ENCODE assay signal across 2 cellular contexts in the genomic region with DNA sequence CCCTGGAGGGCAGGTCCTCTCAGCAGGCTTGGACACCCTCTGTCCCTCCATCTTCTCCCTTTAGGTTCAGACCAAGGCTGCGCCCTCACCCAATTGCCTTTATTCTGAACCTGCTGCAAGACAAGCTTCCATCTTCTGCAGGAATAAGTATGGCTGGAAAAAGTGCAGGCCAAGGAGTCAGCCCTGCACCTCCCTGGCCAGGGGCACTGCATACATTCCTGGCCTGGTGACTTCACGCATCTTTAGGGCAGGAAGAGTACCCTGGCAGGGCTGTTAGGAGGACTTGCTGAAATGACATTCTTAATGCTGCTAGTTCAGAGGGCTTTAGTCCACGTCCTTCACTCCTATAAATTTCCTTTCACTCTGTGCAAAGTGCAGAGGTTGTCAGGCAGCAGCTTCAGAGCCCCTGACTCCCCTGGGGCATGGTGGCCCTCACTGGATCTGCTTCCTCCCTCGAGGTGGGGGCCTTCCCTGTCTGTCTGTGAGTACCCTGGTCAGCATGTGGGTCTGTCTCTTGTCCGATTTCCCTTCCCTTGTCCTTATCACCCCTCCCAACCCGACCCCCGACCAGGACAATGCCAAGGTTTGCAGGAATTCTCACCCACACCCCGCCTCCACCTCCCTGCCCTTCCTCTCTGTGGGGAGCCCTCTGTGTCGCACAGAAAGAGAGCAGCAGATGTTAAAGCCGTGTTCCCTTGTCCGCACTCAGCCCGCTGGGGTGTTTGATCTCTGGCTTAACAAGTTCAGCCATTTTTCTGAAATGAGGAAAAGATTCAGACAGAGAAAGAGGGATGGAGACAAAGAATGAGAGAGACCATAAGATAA.
TF ChIP-seq lines count a peak whose summit lies in the region.

No MANE protein-coding gene starts in this region.

TF ChIP-seq in SK-N-SH, 30 proteins besides CTCF, POLR2A, EP300 and RAD21 (continued from another document):
- TF ChIP-seq, protein P1, sequence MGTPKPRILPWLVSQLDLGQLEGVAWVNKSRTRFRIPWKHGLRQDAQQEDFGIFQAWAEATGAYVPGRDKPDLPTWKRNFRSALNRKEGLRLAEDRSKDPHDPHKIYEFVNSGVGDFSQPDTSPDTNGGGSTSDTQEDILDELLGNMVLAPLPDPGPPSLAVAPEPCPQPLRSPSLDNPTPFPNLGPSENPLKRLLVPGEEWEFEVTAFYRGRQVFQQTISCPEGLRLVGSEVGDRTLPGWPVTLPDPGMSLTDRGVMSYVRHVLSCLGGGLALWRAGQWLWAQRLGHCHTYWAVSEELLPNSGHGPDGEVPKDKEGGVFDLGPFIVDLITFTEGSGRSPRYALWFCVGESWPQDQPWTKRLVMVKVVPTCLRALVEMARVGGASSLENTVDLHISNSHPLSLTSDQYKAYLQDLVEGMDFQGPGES (IDR thresholded peaks at IDR 0.05; ENCODE audit: low read depth, low read length) = no peak
- TF ChIP-seq YY1 (IDR thresholded peaks at IDR 0.05; ENCODE audit: low read depth) (no peak), FOXM1 (IDR thresholded peaks at IDR 0.05; ENCODE audit: low read depth) (no peak), EZH2phosphoT487 (IDR thresholded peaks at IDR 0.05; ENCODE audit: borderline replicate concordance, low read depth) (no peak), ELF1 (IDR thresholded peaks at IDR 0.05) (no peak), FOXJ3 (CRISPR knock-in tag; IDR thresholded peaks at IDR 0.05) (no peak), RCOR1 (IDR thresholded peaks at IDR 0.05; ENCODE audit: low read length) (no peak), JUND (IDR thresholded peaks at IDR 0.05) (no peak), TEAD4 (IDR thresholded peaks at IDR 0.05; ENCODE audit: borderline replicate concordance, insufficient read depth) (no peak), REST (IDR thresholded peaks at IDR 0.05; ENCODE audit: low read depth, low read length) (no peak)
- TF ChIP-seq, protein P2, sequence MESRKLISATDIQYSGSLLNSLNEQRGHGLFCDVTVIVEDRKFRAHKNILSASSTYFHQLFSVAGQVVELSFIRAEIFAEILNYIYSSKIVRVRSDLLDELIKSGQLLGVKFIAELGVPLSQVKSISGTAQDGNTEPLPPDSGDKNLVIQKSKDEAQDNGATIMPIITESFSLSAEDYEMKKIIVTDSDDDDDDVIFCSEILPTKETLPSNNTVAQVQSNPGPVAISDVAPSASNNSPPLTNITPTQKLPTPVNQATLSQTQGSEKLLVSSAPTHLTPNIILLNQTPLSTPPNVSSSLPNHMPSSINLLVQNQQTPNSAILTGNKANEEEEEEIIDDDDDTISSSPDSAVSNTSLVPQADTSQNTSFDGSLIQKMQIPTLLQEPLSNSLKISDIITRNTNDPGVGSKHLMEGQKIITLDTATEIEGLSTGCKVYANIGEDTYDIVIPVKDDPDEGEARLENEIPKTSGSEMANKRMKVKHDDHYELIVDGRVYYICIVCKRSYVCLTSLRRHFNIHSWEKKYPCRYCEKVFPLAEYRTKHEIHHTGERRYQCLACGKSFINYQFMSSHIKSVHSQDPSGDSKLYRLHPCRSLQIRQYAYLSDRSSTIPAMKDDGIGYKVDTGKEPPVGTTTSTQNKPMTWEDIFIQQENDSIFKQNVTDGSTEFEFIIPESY (IDR thresholded peaks at IDR 0.05; ENCODE audit: borderline replicate concordance, low read depth) = no peak

TF ChIP-seq in SK-N-SH treated with all-trans-retinoic acid at 6 μM for 48 hours, 23 proteins besides CTCF, POLR2A, EP300 and RAD21 (continued from another document):
- TF ChIP-seq TOX (CRISPR knock-in tag; IDR thresholded peaks at IDR 0.05; ENCODE audit: borderline replicate concordance) (no peak), CSDC2 (CRISPR knock-in tag; IDR thresholded peaks at IDR 0.05) (no peak), ZFP30 (CRISPR knock-in tag; IDR thresholded peaks at IDR 0.05) (no peak)
